21 cellular contexts compared by ENCODE assay signal in genomic region chr12:131048611-131048990, GRCh38.
DNase-seq lines count a peak whose midpoint lies in the region; ATAC-seq, FAIRE-seq and TF ChIP-seq lines count a peak whose summit lies in the region.
"Had no signal": no experiment of that assay in that cellular context is flagged by ENCODE, and none has a peak within 500 bp of the region (broad histone marks: within the 10 kb centered on the region; RNA-seq: fewer than 3 reads in every experiment).

No MANE protein-coding gene starts in this region.

- H2AFZ ChIP-seq in mammary epithelial cell (ENCODE audit: low read depth, low read length), result no peak overlapping the region

- CTCF ChIA-PET in mammary epithelial cell (lab: Charles Lee; ENCODE audit: low non-redundant PET), result no interaction called here

- DNase-seq in left ventricle myocardium inferior, result no peak
- DNase-seq in left ventricle myocardium superior, result no peak
- peak; percentile 37 for DNase-seq in kidney
- DNase-seq in GDM1 (lab: John Stamatoyannopoulos, UW), result no peak
- DNase-seq in NCI-H82 treated with DMSO at 0.1 percent for 48 hours (lab: John Stamatoyannopoulos, UW; ENCODE audit: unreplicated experiment), result no peak
- no peak for DNase-seq in mammary epithelial cell
- DNase-seq: CD4-positive, alpha-beta T cell; COR-L47; DMS79 treated with DMSO at 0.1 percent for 48 hours; MV-4-11; NCI-H1105 treated with DMSO at 0.1 percent for 48 hours; NCI-H1694 treated with DMSO at 0.1 percent for 48 hours; NCI-H2081 treated with DMSO at 0.1 percent for 48 hours; NCI-H2171 treated with DMSO at 0.1 percent for 48 hours; NCI-H524 treated with DMSO at 0.1 percent for 48 hours; SHP77 had no signal

- H4K20me1 ChIP-seq in mammary epithelial cell (ENCODE audit: insufficient read depth, low read length), result no peaks in the 10 kb centered on the region

- TF ChIP-seq CTCF in left ventricle myocardium inferior (IDR thresholded peaks at IDR 0.05; ENCODE audit: borderline replicate concordance) (no peak), kidney (IDR thresholded peaks at IDR 0.05; ENCODE audit: borderline replicate concordance, extremely low read depth, insufficient read depth) (no peak), mammary epithelial cell (conservative IDR thresholded peaks at IDR 0.05 in 1 of 2, IDR thresholded peaks at IDR 0.05 in 1 of 2; ENCODE audit: extremely low read depth in 1 of 2, insufficient read depth in 1 of 2, low read depth in 1 of 2, low read length in 2 of 2) (no peak)

- no peak overlapping the region for H3K4me3 ChIP-seq in left ventricle myocardium inferior
- no peak overlapping the region for H3K4me3 ChIP-seq in kidney (ENCODE audit: low read length in 2 of 2)
- H3K4me3 ChIP-seq in skeletal muscle tissue (ENCODE audit: low read length in 3 of 3), result no peak overlapping the region
- no peak overlapping the region for H3K4me3 ChIP-seq in mammary epithelial cell (replicated peaks in 1 of 3; ENCODE audit: insufficient read depth in 1 of 3, low read depth in 2 of 3, low read length in 3 of 3)
- H3K4me3 ChIP-seq: GM12878, Peyer's patch had no signal

- no peaks in the 10 kb centered on the region for H3K27me3 ChIP-seq in left ventricle myocardium inferior (ENCODE audit: low read depth)
- H3K27me3 ChIP-seq in skeletal muscle tissue (ENCODE audit: control insufficient read depth in 3 of 3, insufficient read depth in 3 of 3, low read length in 3 of 3), result peaks cover 0 to 4% (median 0%) of the 10 kb centered on the region in 3 donors
- H3K27me3 ChIP-seq in mammary epithelial cell (ENCODE audit: insufficient read depth, low read length), result no peaks in the 10 kb centered on the region
- H3K27me3 ChIP-seq: Peyer's patch had no signal

- FAIRE-seq in kidney (lab: Jason Lieb, UNC), result no peak
- FAIRE-seq: A204.1, GM12878, H54 had no signal

- H3K9ac ChIP-seq in kidney (ENCODE audit: low read length in 2 of 2), result no peak overlapping the region
- no peak overlapping the region for H3K9ac ChIP-seq in skeletal muscle tissue (ENCODE audit: low read depth in 1 of 3, low read length in 3 of 3)
- H3K9ac ChIP-seq in mammary epithelial cell (ENCODE audit: insufficient read depth, low read length), result no peak overlapping the region

- no peak overlapping the region for H3K4me2 ChIP-seq in mammary epithelial cell (ENCODE audit: insufficient read depth, low read depth, low read length)

- no peaks in the 10 kb centered on the region for H3K79me2 ChIP-seq in mammary epithelial cell (ENCODE audit: insufficient read depth, low read length)

- H3K27ac ChIP-seq in left ventricle myocardium inferior (replicated peaks) (peak overlapping the region; percentile 81), kidney (ENCODE audit: low read depth in 2 of 2, low read length in 2 of 2) (peak overlapping the region in 1 of 2 donors; percentile 23), skeletal muscle tissue (ENCODE audit: low read depth, low read length) (peak overlapping the region; percentile 62), mammary epithelial cell (ENCODE audit: insufficient read depth, low read depth, low read length) (no peak overlapping the region)
- H3K27ac ChIP-seq: Peyer's patch had no signal

- H3K4me1 ChIP-seq in left ventricle myocardium inferior (peaks cover 40% of the 10 kb centered on the region), kidney (ENCODE audit: control insufficient read depth in 1 of 2, insufficient read depth in 1 of 2, low read depth in 1 of 2, low read length in 2 of 2) (no peaks in the 10 kb centered on the region), skeletal muscle tissue (ENCODE audit: control insufficient read depth in 3 of 3, insufficient read depth in 3 of 3, low read length in 3 of 3) (peaks cover 14 to 33% (median 17%) of the 10 kb centered on the region in 3 donors), mammary epithelial cell (ENCODE audit: insufficient read depth, low read length) (no peaks in the 10 kb centered on the region)
- H3K4me1 ChIP-seq: Peyer's patch had no signal

- no TSS peak for BruUV-seq in mammary epithelial cell (replicated peaks; lab: Mats Ljungman, UMichigan)

- in situ Hi-C loops in mammary epithelial cell (cut with MboI; ENCODE audit: low sequenced_read_pairs in 2 of 2), result no loop called here

- H3K9me3 ChIP-seq in left ventricle myocardium inferior (replicated peaks) (no peaks in the 10 kb centered on the region), kidney (ENCODE audit: control insufficient read depth in 1 of 2, low read length in 2 of 2) (no peaks in the 10 kb centered on the region), skeletal muscle tissue (ENCODE audit: control insufficient read depth in 3 of 3, low read length in 3 of 3) (no peaks in the 10 kb centered on the region), mammary epithelial cell (replicated peaks; ENCODE audit: insufficient read depth, low read length) (peaks cover 33% of the 10 kb centered on the region)
- H3K9me3 ChIP-seq: Peyer's patch had no signal

- intact Hi-C loops in left ventricle myocardium inferior (cut with micrococcal nuclease) (no loop called here), left ventricle myocardium superior (cut with micrococcal nuclease) (no loop called here), kidney (cut with DNase I) (no loop called here), mammary epithelial cell (cut with micrococcal nuclease) (no loop called here)

- dilution Hi-C loops in mammary epithelial cell (cut with HindIII; ENCODE audit: low sequenced_read_pairs), result no loop called here

- H3K36me3 ChIP-seq in left ventricle myocardium inferior (no peaks in the 10 kb centered on the region), kidney (ENCODE audit: control insufficient read depth in 1 of 2, insufficient read depth in 2 of 2, low read length in 2 of 2) (no peaks in the 10 kb centered on the region), skeletal muscle tissue (ENCODE audit: control insufficient read depth in 3 of 3, insufficient read depth in 3 of 3, low read length in 3 of 3) (no peaks in the 10 kb centered on the region), mammary epithelial cell (ENCODE audit: insufficient read depth, low read length) (no peaks in the 10 kb centered on the region)
- H3K36me3 ChIP-seq: Peyer's patch had no signal

- no peak for ATAC-seq in left ventricle myocardium superior

- WGBS in mammary epithelial cell (ENCODE audit: low coverage, missing lambda C conversion rate), result 58% methylated on average over 6 of the region's 6 CpGs
